In genomic region chr20:38145094-38146075, GRCh38 we compare ENCODE assay signal across 11 cellular contexts. TPM values are rescaled to one million over a fixed set of nuclear protein-coding genes. Genes with fewer than 3 reads are reported as not detected.
DNase-seq lines count a peak whose midpoint lies in the region; ATAC-seq, FAIRE-seq and TF ChIP-seq lines count a peak whose summit lies in the region.
"Had no signal": no experiment of that assay in that cellular context is flagged by ENCODE, and none has a peak within 500 bp of the region (broad histone marks: within the 10 kb centered on the region; RNA-seq: fewer than 3 reads in every experiment).

No MANE protein-coding gene starts in this region.

- peak overlapping the region; percentile 74; the same call in 1 of the 2 replicates for H3K23ac ChIP-seq in IMR-90 (ENCODE audit: low read depth, low read length)

- WGBS in IMR-90 (ENCODE audit: extremely low coverage in 2 of 2, insufficient read length in 1 of 2), 2 experiments: 40% methylated on average over 1 of the region's 12 CpGs; no CpG with 5 or more reads in 1 of the 2 experiments
- WGBS in thyroid gland, 2 donors: 88 to 89% methylated on average over 12 of the region's 12 CpGs

- H3K27me3 Mint-ChIP-seq in activated naive CD4-positive, alpha-beta T cell treated with anti-CD3 and anti-CD28 coated beads for 36 hours (ENCODE audit: low read depth): peaks cover 6% of the 10 kb centered on the region
- H3K27me3 Mint-ChIP-seq: IgD-negative memory B cell; stimulated activated memory B cell treated with anti-CD40 and anti-IgM and Interleukin-4, amounts not matched to agents 10 μg/mL and 1 μg/mL and 100 μg/mL, for 72 hours had no signal

- H3K4me2 ChIP-seq in IMR-90 (ENCODE audit: low read depth, low read length): no peak overlapping the region

- H3K4me3 ChIP-seq in IMR-90 (ENCODE audit: insufficient read depth, low read depth, low read length) (no peak overlapping the region), bronchial epithelial cell (ENCODE audit: low read depth, low read length) (no peak overlapping the region), thyroid gland (replicated peaks in 1 of 3) (no peak overlapping the region)
- H3K4me3 ChIP-seq: skin epidermis had no signal

- peak overlapping the region; percentile 78; the same call in 1 of the 3 replicates for H2BK15ac ChIP-seq in IMR-90 (ENCODE audit: low read depth, low read length)

- peak overlapping the region; percentile 90 for H2BK5ac ChIP-seq in IMR-90 (ENCODE audit: low read depth, low read length, poor library complexity, severe bottlenecking)

- peaks cover 17% of the 10 kb centered on the region for H3K4me1 ChIP-seq in IMR-90 (ENCODE audit: control insufficient read depth, insufficient read depth, low read length)
- peaks cover 0 to 19% of the 10 kb centered on the region in 2 donors for H3K4me1 ChIP-seq in thyroid gland

- TF ChIP-seq CTCF in IMR-90 (conservative IDR thresholded peaks at IDR 0.05; ENCODE audit: low read depth, low read length): no peak
- no peak for TF ChIP-seq CTCF in bronchial epithelial cell (IDR thresholded peaks at IDR 0.05; ENCODE audit: insufficient read depth, low read length, severe bottlenecking)
- no peak for TF ChIP-seq CTCF in thyroid gland (IDR thresholded peaks at IDR 0.05)
- TF ChIP-seq CTCF in omental fat pad (IDR thresholded peaks at IDR 0.05): no peak

- FAIRE-seq in bronchial epithelial cell (lab: Jason Lieb, UNC): no peak

- H3K4me1 Mint-ChIP-seq in activated naive CD4-positive, alpha-beta T cell treated with anti-CD3 and anti-CD28 coated beads for 36 hours (ENCODE audit: low read depth): no peaks in the 10 kb centered on the region
- H3K4me1 Mint-ChIP-seq: IgD-negative memory B cell had no signal

- no peak for TF ChIP-seq RAD21 in IMR-90 (IDR thresholded peaks at IDR 0.05; ENCODE audit: low read length)

- H2BK120ac ChIP-seq in IMR-90 (ENCODE audit: low read depth, low read length): peak overlapping the region; percentile 96

- H3K36me3 ChIP-seq in IMR-90 (ENCODE audit: control insufficient read depth, insufficient read depth, low read length): peaks cover 59% of the 10 kb centered on the region
- H3K36me3 ChIP-seq in bronchial epithelial cell (ENCODE audit: control insufficient read depth, insufficient read depth, low read length): peaks cover 3% of the 10 kb centered on the region
- no peaks in the 10 kb centered on the region for H3K36me3 ChIP-seq in thyroid gland

- no peak overlapping the region for H3K56ac ChIP-seq in IMR-90 (ENCODE audit: extremely low read depth, insufficient read depth, low read length)

- no peaks in the 10 kb centered on the region for H3K36me3 Mint-ChIP-seq in activated naive CD4-positive, alpha-beta T cell treated with anti-CD3 and anti-CD28 coated beads for 36 hours (ENCODE audit: low read depth)
- H3K36me3 Mint-ChIP-seq: activated CD8-positive, alpha-beta memory T cell treated with anti-CD3 and anti-CD28 coated beads, Interleukin-2, amount 10 ng/mL, durations not matched to agents 7 days and 5 days had no signal

- peak overlapping the region; percentile 13 for H2AFZ ChIP-seq in IMR-90 (replicated peaks; ENCODE audit: low read length, poor library complexity)

- CTCF ChIA-PET in IMR-90 (lab: Yijun Ruan, JAX): interaction anchor here (0.6 kb wide), 2 partner anchors 21 to 97 kb away, joined by 3 to 5 read pairs; no protein-coding TSS in a partner anchor
- CTCF ChIA-PET in activated naive CD4-positive, alpha-beta T cell treated with anti-CD3 and anti-CD28 coated beads for 36 hours (lab: Charles Lee): interaction anchor here (0.7 kb wide), 1 partner anchor 196 kb away, joined by 5 read pairs; no protein-coding TSS in a partner anchor

- no peaks in the 10 kb centered on the region for H4K20me1 ChIP-seq in IMR-90 (ENCODE audit: insufficient read depth, low read length)

- dilution Hi-C loops in IMR-90 (cut with HindIII; ENCODE audit: low sequenced_read_pairs, unreplicated experiment): no loop called here

- peak overlapping the region; percentile 96 for H2AK5ac ChIP-seq in IMR-90 (ENCODE audit: low read depth, low read length)

- no peak overlapping the region for H3K9ac ChIP-seq in IMR-90 (ENCODE audit: low read depth, low read length)

- H3K9me1 ChIP-seq in IMR-90 (ENCODE audit: insufficient read depth, low read length): peaks cover 30% of the 10 kb centered on the region

- peak overlapping the region; percentile 94 for H3K4ac ChIP-seq in IMR-90 (ENCODE audit: low read depth, low read length)

- H3K14ac ChIP-seq in IMR-90 (replicated peaks; ENCODE audit: low read depth, low read length): peak overlapping the region; percentile 76

- DNase-seq in IMR-90: peak; percentile 87
- peak; percentile 67 for DNase-seq in bronchial epithelial cell (ENCODE audit: low read depth)
- DNase-seq in left lobe of liver (ENCODE audit: low spot score): no peak
- DNase-seq in thyroid gland: no peak
- no peak for DNase-seq in activated naive CD4-positive, alpha-beta T cell treated with anti-CD3 and anti-CD28 coated beads for 36 hours
- DNase-seq in NCI-H2029 (lab: John Stamatoyannopoulos, UW): no peak
- no peak for DNase-seq in omental fat pad (ENCODE audit: low spot score)
- DNase-seq: activated CD8-positive, alpha-beta memory T cell treated with anti-CD3 and anti-CD28 coated beads, Interleukin-2, amount 10 ng/mL, durations not matched to agents 7 days and 5 days had no signal

- no peaks in the 10 kb centered on the region for H3K9me3 Mint-ChIP-seq in activated naive CD4-positive, alpha-beta T cell treated with anti-CD3 and anti-CD28 coated beads for 36 hours
- H3K9me3 Mint-ChIP-seq: IgD-negative memory B cell; stimulated activated memory B cell treated with anti-CD40 and anti-IgM and Interleukin-4, amounts not matched to agents 10 μg/mL and 1 μg/mL and 100 μg/mL, for 72 hours had no signal

- peak; percentile 41 for ATAC-seq in IMR-90 (ENCODE audit: low read depth)
- ATAC-seq in left lobe of liver: peak; percentile 39
- ATAC-seq in omental fat pad (ENCODE audit: low FRiP score): no peak
- ATAC-seq: activated CD8-positive, alpha-beta memory T cell treated with anti-CD3 and anti-CD28 coated beads, Interleukin-2, amount 10 ng/mL, durations not matched to agents 7 days and 5 days; stimulated activated memory B cell treated with anti-CD40 and anti-IgM and Interleukin-4, amounts not matched to agents 10 μg/mL and 1 μg/mL and 100 μg/mL, for 72 hours had no signal

- no TSS peak for BruUV-seq in IMR-90 (replicated peaks; lab: Mats Ljungman, UMichigan)

- H2AK9ac ChIP-seq in IMR-90 (replicated peaks; ENCODE audit: low read depth, low read length, poor library complexity): peak overlapping the region; percentile 97

- intact Hi-C loops in IMR-90 (cut with micrococcal nuclease): no loop called here
- intact Hi-C loops in thyroid gland (cut with DNase I): no loop called here
- intact Hi-C loops in activated naive CD4-positive, alpha-beta T cell treated with anti-CD3 and anti-CD28 coated beads for 36 hours (cut with micrococcal nuclease): no loop called here

- TF ChIP-seq POLR2A in IMR-90 (IDR thresholded peaks at IDR 0.05; ENCODE audit: low read depth, low read length) (no peak), thyroid gland (IDR thresholded peaks at IDR 0.05) (no peak)

- H4K91ac ChIP-seq in IMR-90 (ENCODE audit: insufficient read depth, low read depth, low read length): peak overlapping the region; percentile 93

- in situ Hi-C loops in IMR-90 (cut with MboI; ENCODE audit: low sequenced_read_pairs): no loop called here

- H3K27ac Mint-ChIP-seq in activated naive CD4-positive, alpha-beta T cell treated with anti-CD3 and anti-CD28 coated beads for 36 hours: no peak overlapping the region
- H3K27ac Mint-ChIP-seq: activated CD8-positive, alpha-beta memory T cell treated with anti-CD3 and anti-CD28 coated beads, Interleukin-2, amount 10 ng/mL, durations not matched to agents 7 days and 5 days; IgD-negative memory B cell; stimulated activated memory B cell treated with anti-CD40 and anti-IgM and Interleukin-4, amounts not matched to agents 10 μg/mL and 1 μg/mL and 100 μg/mL, for 72 hours had no signal

- H3K4me3 Mint-ChIP-seq in activated naive CD4-positive, alpha-beta T cell treated with anti-CD3 and anti-CD28 coated beads for 36 hours: no peak overlapping the region
- H3K4me3 Mint-ChIP-seq: activated CD8-positive, alpha-beta memory T cell treated with anti-CD3 and anti-CD28 coated beads, Interleukin-2, amount 10 ng/mL, durations not matched to agents 7 days and 5 days; IgD-negative memory B cell; stimulated activated memory B cell treated with anti-CD40 and anti-IgM and Interleukin-4, amounts not matched to agents 10 μg/mL and 1 μg/mL and 100 μg/mL, for 72 hours had no signal

- H3K9me3 ChIP-seq in IMR-90 (ENCODE audit: control insufficient read depth, insufficient read depth, low read length) (no peaks in the 10 kb centered on the region), thyroid gland (no peaks in the 10 kb centered on the region)

- H3K27me3 ChIP-seq in IMR-90 (ENCODE audit: control insufficient read depth, insufficient read depth, low read length): no peaks in the 10 kb centered on the region
- no peaks in the 10 kb centered on the region for H3K27me3 ChIP-seq in bronchial epithelial cell (ENCODE audit: control insufficient read depth, insufficient read depth, low read length)
- H3K27me3 ChIP-seq in thyroid gland: no peaks in the 10 kb centered on the region

- H3K18ac ChIP-seq in IMR-90 (ENCODE audit: low read depth, low read length): peak overlapping the region; percentile 59; the same call in 1 of the 2 replicates

- H2BK20ac ChIP-seq in IMR-90 (ENCODE audit: low read depth, low read length): peak overlapping the region; percentile 30

- H4K5ac ChIP-seq in IMR-90 (ENCODE audit: low read depth, low read length): peak overlapping the region; percentile 69; the same call in 1 of the 2 replicates

- peak overlapping the region; percentile 58 for H3K27ac ChIP-seq in IMR-90 (ENCODE audit: insufficient read depth, low read length)
- H3K27ac ChIP-seq in thyroid gland: peak overlapping the region in 2 of 3 donors; percentile 16 to 39

- H3K79me1 ChIP-seq in IMR-90 (ENCODE audit: low read depth in 1 of 2, low read length in 2 of 2): peaks cover 4 to 26% of the 10 kb centered on the region in 2 experiments; a peak in 3 of 4 replicates

- peak overlapping the region; percentile 21 to 89 for H4K8ac ChIP-seq in IMR-90 (ENCODE audit: low read depth in 2 of 2, low read length in 2 of 2)

- POLR2A ChIA-PET in IMR-90 (lab: Charles Lee; ENCODE audit: unreplicated experiment): no interaction called here

TF ChIP-seq in IMR-90, 13 proteins besides CTCF, POLR2A, EP300 and RAD21 (continues in another document):
- TF ChIP-seq FOS (IDR thresholded peaks at IDR 0.05; ENCODE audit: low read depth, low read length) (peak; percentile 94), BHLHE40 (IDR thresholded peaks at IDR 0.05; ENCODE audit: low read depth, low read length) (no peak)

RNA-seq across cellular contexts. Expression of gene TGM2, which starts 19.7 kb away (rescaled TPM):
- 237 and 268 TPM in 2 replicates for total RNA-seq in IMR-90 (2012; rRNA removed)
- polyA plus RNA-seq in IMR-90 (2012; rRNA removed): 239 and 292 TPM in 2 replicates
- polyA plus RNA-seq in IMR-90 (2012; cell fraction: cytosol; rRNA removed): 370 and 502 TPM in 2 replicates
- 218 and 328 TPM in 2 replicates for polyA plus RNA-seq in IMR-90 (2012; cell fraction: nucleus; rRNA removed; ENCODE audit: low replicate concordance)
- total RNA-seq in bronchial epithelial cell: 0.51 and 5.5 TPM in 2 replicates
- 193 TPM for total RNA-seq in left lobe of liver
- total RNA-seq in thyroid gland: 100 to 1,000 TPM in 1 of 4 donors, 10 to 100 TPM in 3; 16.9 to 133 (median 18.4) TPM
- total RNA-seq in activated naive CD4-positive, alpha-beta T cell treated with anti-CD3 and anti-CD28 coated beads for 36 hours: not detected
- 100 to 1,000 TPM in 1 of 4 donors, 10 to 100 TPM in 3; 72.0 to 200 (median 73.4) TPM for total RNA-seq in omental fat pad

Comparison
In these comparisons a context has a peak if more than half of its experiments do, and no peak if none do; other contexts are left out.
1. DNase-seq: peak in IMR-90 (single experiment) and bronchial epithelial cell (single experiment); none in left lobe of liver (single experiment), thyroid gland (0 of 2), activated naive CD4-positive, alpha-beta T cell treated with anti-CD3 and anti-CD28 coated beads for 36 hours (single experiment), NCI-H2029 (single experiment) and omental fat pad (single experiment).